In genomic region chr7:64640504-64640903, GRCh38 we compare ENCODE assay signal across 26 cellular contexts.
"Had no signal": no experiment of that assay in that cellular context is flagged by ENCODE, and none has a peak within 500 bp of the region (broad histone marks: within the 10 kb centered on the region; RNA-seq: fewer than 3 reads in every experiment).

No MANE protein-coding gene starts in this region.

- H3K27me3 Mint-ChIP-seq: activated CD4-positive, alpha-beta memory T cell treated with anti-CD3 and anti-CD28 coated beads, Interleukin-2, amount 10 ng/mL, durations not matched to agents 7 days and 5 days; activated CD4-positive, alpha-beta T cell treated with anti-CD3 and anti-CD28 coated beads, Interleukin-2, amount 10 ng/mL, durations not matched to agents 24 days and 14 days; activated naive CD8-positive, alpha-beta T cell treated with anti-CD3 and anti-CD28 coated beads, Interleukin-2, amount 50 U/mL, for 24 hours; dendritic cell treated with granulocyte-macrophage colony-stimulating factor and Interleukin-4, amounts not matched to agents 40 ng/mL and 50 ng/mL, for 4 days had no signal

- H3K27ac ChIP-seq: cardiac muscle cell, foreskin keratinocyte, left ventricle myocardium inferior, pancreas, psoas muscle, right atrium auricular region, thyroid gland, upper lobe of right lung had no signal

- H3K4me1 Mint-ChIP-seq: activated CD4-positive, alpha-beta memory T cell treated with anti-CD3 and anti-CD28 coated beads, Interleukin-2, amount 10 ng/mL, durations not matched to agents 7 days and 5 days; activated CD4-positive, alpha-beta T cell treated with anti-CD3 and anti-CD28 coated beads, Interleukin-2, amount 10 ng/mL, durations not matched to agents 24 days and 14 days; activated naive CD8-positive, alpha-beta T cell treated with anti-CD3 and anti-CD28 coated beads, Interleukin-2, amount 50 U/mL, for 24 hours; nephron had no signal

- H3K27ac Mint-ChIP-seq: activated CD4-positive, alpha-beta memory T cell treated with anti-CD3 and anti-CD28 coated beads, Interleukin-2, amount 10 ng/mL, durations not matched to agents 7 days and 5 days; activated CD4-positive, alpha-beta T cell treated with anti-CD3 and anti-CD28 coated beads, Interleukin-2, amount 10 ng/mL, durations not matched to agents 24 days and 14 days; activated naive CD8-positive, alpha-beta T cell treated with anti-CD3 and anti-CD28 coated beads, Interleukin-2, amount 50 U/mL, for 24 hours; activated T-helper 1 cell treated with anti-CD3 and anti-CD28 coated beads, Interleukin-12 subunit alpha, Interleukin-12 subunit beta, Interleukin-2, Interleukin-4 antibody, amounts not matched to agents 30 ng/mL and 10 ng/mL and 1 ng/mL, durations not matched to agents 14 hours and 24 hours and 36 hours; dendritic cell treated with granulocyte-macrophage colony-stimulating factor and Interleukin-4, amounts not matched to agents 40 ng/mL and 50 ng/mL, for 4 days; nephron had no signal

- H3K9me3 ChIP-seq: left ventricle myocardium inferior, pancreas, psoas muscle, right atrium auricular region, thyroid gland, upper lobe of right lung had no signal

- H3K36me3 ChIP-seq: cardiac muscle cell, left ventricle myocardium inferior, pancreas, right atrium auricular region, thyroid gland, upper lobe of right lung had no signal

- H3K27me3 ChIP-seq: cardiac muscle cell, foreskin keratinocyte, pancreas, right atrium auricular region, thyroid gland, upper lobe of right lung had no signal

- H3K4me1 ChIP-seq: foreskin keratinocyte, left ventricle myocardium inferior, pancreas, psoas muscle, right atrium auricular region, thyroid gland, upper lobe of right lung had no signal

- ATAC-seq: activated naive CD8-positive, alpha-beta T cell treated with anti-CD3 and anti-CD28 coated beads, Interleukin-2, amount 50 U/mL, for 24 hours; foreskin keratinocyte; pancreas; psoas muscle; stimulated activated naive CD8-positive, alpha-beta T cell treated with anti-CD3 and anti-CD28 coated beads, Interleukin-15, Interleukin-2, amounts not matched to agents 100 U/mL and 50 U/mL, for 24 hours; upper lobe of right lung had no signal

- H3K4me3 ChIP-seq: cardiac muscle cell, left ventricle myocardium inferior, pancreas, psoas muscle, right atrium auricular region, thyroid gland, upper lobe of right lung had no signal

- H3K4me3 Mint-ChIP-seq: activated CD4-positive, alpha-beta memory T cell treated with anti-CD3 and anti-CD28 coated beads, Interleukin-2, amount 10 ng/mL, durations not matched to agents 7 days and 5 days; activated CD4-positive, alpha-beta T cell treated with anti-CD3 and anti-CD28 coated beads, Interleukin-2, amount 10 ng/mL, durations not matched to agents 24 days and 14 days; activated naive CD8-positive, alpha-beta T cell treated with anti-CD3 and anti-CD28 coated beads, Interleukin-2, amount 50 U/mL, for 24 hours; activated T-helper 1 cell treated with anti-CD3 and anti-CD28 coated beads, Interleukin-12 subunit alpha, Interleukin-12 subunit beta, Interleukin-2, Interleukin-4 antibody, amounts not matched to agents 30 ng/mL and 10 ng/mL and 1 ng/mL, durations not matched to agents 14 hours and 24 hours and 36 hours; dendritic cell treated with granulocyte-macrophage colony-stimulating factor and Interleukin-4, amounts not matched to agents 40 ng/mL and 50 ng/mL, for 4 days; nephron had no signal

- DNase-seq: activated CD4-positive, alpha-beta memory T cell treated with anti-CD3 and anti-CD28 coated beads, Interleukin-2, amount 10 ng/mL, durations not matched to agents 7 days and 5 days; activated CD4-positive, alpha-beta T cell treated with anti-CD3 and anti-CD28 coated beads, Interleukin-2, amount 10 ng/mL, durations not matched to agents 24 days and 14 days; activated gamma-delta T cell; activated naive CD4-positive, alpha-beta T cell treated with anti-CD3 and anti-CD28 coated beads, Interleukin-2, amount 50 U/mL, for 16 hours; activated naive CD8-positive, alpha-beta T cell treated with anti-CD3 and anti-CD28 coated beads, Interleukin-2, amount 50 U/mL, for 24 hours; activated T-cell treated with anti-CD3 and anti-CD28 coated beads for 4 hours; effector CD8-positive, alpha-beta T cell; foreskin keratinocyte; glutamatergic neuron; hippocampal formation; kidney glomerular epithelial cell; left ventricle myocardium inferior; midbrain; pancreas; psoas muscle; stimulated activated CD4-positive, alpha-beta T cell treated with anti-CD3 and anti-CD28 coated beads, Interleukin-4, amount 100 ng/mL, for 24 hours; stimulated activated naive CD8-positive, alpha-beta T cell treated with anti-CD3 and anti-CD28 coated beads, Interleukin-15, Interleukin-2, amounts not matched to agents 100 U/mL and 50 U/mL, for 24 hours; T-helper 1 cell; T-helper 9 cell; thyroid gland; upper lobe of right lung had no signal

- H3K9me3 Mint-ChIP-seq: activated naive CD8-positive, alpha-beta T cell treated with anti-CD3 and anti-CD28 coated beads, Interleukin-2, amount 50 U/mL, for 24 hours had no signal
